In genomic region chr15:68439506-68439905, GRCh38 we compare ENCODE assay signal across 22 cellular contexts. TPM values are rescaled to one million over a fixed set of nuclear protein-coding genes. Genes with fewer than 3 reads are reported as not detected.
"Had no signal": no experiment of that assay in that cellular context is flagged by ENCODE, and none has a peak within 500 bp of the region (broad histone marks: within the 10 kb centered on the region; RNA-seq: fewer than 3 reads in every experiment).

No MANE protein-coding gene starts in this region.

- H3K4me3 Mint-ChIP-seq: activated T-cell treated with anti-CD3 and anti-CD28 coated beads, Interleukin-2, amount 50 U/mL, for 72 hours; nephron progenitor cell; stimulated activated naive CD8-positive, alpha-beta T cell treated with anti-CD3 and anti-CD28 coated beads, Interleukin-15, amount 100 ng/mL, for 72 hours; T-cell had no signal

- H3K9me3 ChIP-seq: breast epithelium, esophagus squamous epithelium, left ventricle myocardium inferior, ovary, upper lobe of left lung had no signal

- H3K4me3 ChIP-seq: breast epithelium, esophagus squamous epithelium, left ventricle myocardium inferior, ovary, skin epidermis, upper lobe of left lung had no signal

- ATAC-seq: activated naive CD4-positive, alpha-beta T cell treated with anti-CD3 and anti-CD28 coated beads, Interleukin-2, amount 50 U/mL, for 72 hours; activated T-cell treated with anti-CD3 and anti-CD28 coated beads, Interleukin-2, amount 50 U/mL, for 72 hours; sciatic nerve; stimulated activated naive CD8-positive, alpha-beta T cell treated with anti-CD3 and anti-CD28 coated beads, Interleukin-15, amount 100 ng/mL, for 72 hours; T-cell had no signal

- H3K27ac Mint-ChIP-seq: activated naive CD4-positive, alpha-beta T cell treated with anti-CD3 and anti-CD28 coated beads, Interleukin-2, amount 50 U/mL, for 72 hours; activated T-cell treated with anti-CD3 and anti-CD28 coated beads, Interleukin-2, amount 50 U/mL, for 72 hours; nephron progenitor cell; progenitor cell of endocrine pancreas; T-cell had no signal

- H3K9me3 Mint-ChIP-seq: activated naive CD4-positive, alpha-beta T cell treated with anti-CD3 and anti-CD28 coated beads, Interleukin-2, amount 50 U/mL, for 72 hours; activated T-cell treated with anti-CD3 and anti-CD28 coated beads, Interleukin-2, amount 50 U/mL, for 72 hours; stimulated activated naive CD8-positive, alpha-beta T cell treated with anti-CD3 and anti-CD28 coated beads, Interleukin-15, amount 100 ng/mL, for 72 hours; T-cell had no signal

- H3K27ac ChIP-seq: esophagus squamous epithelium, left ventricle myocardium inferior, ovary, skin epidermis, upper lobe of left lung, VCaP had no signal

- H3K36me3 ChIP-seq: breast epithelium, esophagus squamous epithelium, left ventricle myocardium inferior, ovary, upper lobe of left lung had no signal

- H3K4me1 Mint-ChIP-seq: nephron progenitor cell; stimulated activated naive CD8-positive, alpha-beta T cell treated with anti-CD3 and anti-CD28 coated beads, Interleukin-15, amount 100 ng/mL, for 72 hours; T-cell had no signal

- H3K4me1 ChIP-seq: breast epithelium, upper lobe of left lung had no signal

- DNase-seq: activated CD4-positive, alpha-beta T cell treated with anti-CD3 and anti-CD28 coated beads for 4 hours; activated CD4-positive, alpha-beta T cell treated with anti-CD3 and anti-CD28 coated beads, Interleukin-2, amount 50 U/mL, for 4 hours; activated naive CD4-positive, alpha-beta T cell; activated T-cell treated with anti-CD3 and anti-CD28 coated beads for 4 hours; activated T-cell treated with anti-CD3 and anti-CD28 coated beads, Interleukin-2, amount 50 U/mL, for 72 hours; central memory CD4-positive, alpha-beta T cell; esophagus squamous epithelium; left ventricle myocardium inferior; nephron progenitor cell; ovary; stimulated activated CD4-positive, alpha-beta T cell treated with anti-CD3 and anti-CD28 coated beads, Interleukin-12 subunit alpha, Interleukin-12 subunit beta, amount 100 ng/mL, for 4 hours; stimulated activated CD4-positive, alpha-beta T cell treated with anti-CD3 and anti-CD28 coated beads, Interleukin-4, amount 100 ng/mL, for 1 hour; stimulated activated naive CD8-positive, alpha-beta T cell treated with anti-CD3 and anti-CD28 coated beads, Interleukin-15, amount 100 ng/mL, for 72 hours; substantia nigra; T-cell; upper lobe of left lung had no signal

- H3K27me3 ChIP-seq: ovary, upper lobe of left lung had no signal

- H3K36me3 Mint-ChIP-seq: activated naive CD4-positive, alpha-beta T cell treated with anti-CD3 and anti-CD28 coated beads, Interleukin-2, amount 50 U/mL, for 72 hours; T-cell had no signal

RNA-seq across cellular contexts. Expression of gene ITGA11, which starts 7.5 kb away (rescaled TPM):
- total RNA-seq: progenitor cell of endocrine pancreas had no signal
